In genomic region chr19:47686679-47687450, GRCh38 we compare ENCODE assay signal across 15 cellular contexts.
"Had no signal": no experiment of that assay in that cellular context is flagged by ENCODE, and none has a peak within 500 bp of the region (broad histone marks: within the 10 kb centered on the region; RNA-seq: fewer than 3 reads in every experiment).

No MANE protein-coding gene starts in this region.

- H3K27me3 Mint-ChIP-seq: naive B cell; stimulated activated memory B cell treated with anti-CD40 and anti-IgM and Interleukin-4, amounts not matched to agents 10 μg/mL and 1 μg/mL and 100 μg/mL, for 72 hours; stimulated activated naive CD8-positive, alpha-beta T cell treated with anti-CD3 and anti-CD28 coated beads, Interleukin-15, Interleukin-2, amounts not matched to agents 100 ng/mL and 50 ng/mL, for 24 hours had no signal

- ATAC-seq: left colon; right lobe of liver; stimulated activated memory B cell treated with anti-CD40 and anti-IgM and Interleukin-4, amounts not matched to agents 10 μg/mL and 1 μg/mL and 100 μg/mL, for 72 hours had no signal

- H3K4me3 Mint-ChIP-seq: nephron; stimulated activated memory B cell treated with anti-CD40 and anti-IgM and Interleukin-4, amounts not matched to agents 10 μg/mL and 1 μg/mL and 100 μg/mL, for 72 hours; stimulated activated naive CD8-positive, alpha-beta T cell treated with anti-CD3 and anti-CD28 coated beads, Interleukin-15, Interleukin-2, amounts not matched to agents 100 ng/mL and 50 ng/mL, for 24 hours had no signal

- H3K4me1 Mint-ChIP-seq: nephron; stimulated activated memory B cell treated with anti-CD40 and anti-IgM and Interleukin-4, amounts not matched to agents 10 μg/mL and 1 μg/mL and 100 μg/mL, for 72 hours had no signal

- DNase-seq: effector CD4-positive, alpha-beta T cell; heart left ventricle; hippocampal formation; left colon; mesendoderm; naive B cell; retina; right lobe of liver; stimulated activated CD4-positive, alpha-beta T cell treated with anti-CD3 and anti-CD28 coated beads, Interleukin-4, amount 100 ng/mL, for 1 hour; stimulated activated CD8-positive, alpha-beta memory T cell treated with anti-CD3 and anti-CD28 coated beads, Interleukin-4, amount 100 ng/mL, for 48 hours; tibial artery; upper lobe of left lung had no signal

- H3K9me3 Mint-ChIP-seq: naive B cell; nephron; stimulated activated memory B cell treated with anti-CD40 and anti-IgM and Interleukin-4, amounts not matched to agents 10 μg/mL and 1 μg/mL and 100 μg/mL, for 72 hours; stimulated activated naive CD8-positive, alpha-beta T cell treated with anti-CD3 and anti-CD28 coated beads, Interleukin-15, Interleukin-2, amounts not matched to agents 100 ng/mL and 50 ng/mL, for 24 hours had no signal

- H3K27ac Mint-ChIP-seq: nephron; stimulated activated memory B cell treated with anti-CD40 and anti-IgM and Interleukin-4, amounts not matched to agents 10 μg/mL and 1 μg/mL and 100 μg/mL, for 72 hours; stimulated activated naive CD8-positive, alpha-beta T cell treated with anti-CD3 and anti-CD28 coated beads, Interleukin-15, Interleukin-2, amounts not matched to agents 100 ng/mL and 50 ng/mL, for 24 hours had no signal
